In the genomic region with DNA sequence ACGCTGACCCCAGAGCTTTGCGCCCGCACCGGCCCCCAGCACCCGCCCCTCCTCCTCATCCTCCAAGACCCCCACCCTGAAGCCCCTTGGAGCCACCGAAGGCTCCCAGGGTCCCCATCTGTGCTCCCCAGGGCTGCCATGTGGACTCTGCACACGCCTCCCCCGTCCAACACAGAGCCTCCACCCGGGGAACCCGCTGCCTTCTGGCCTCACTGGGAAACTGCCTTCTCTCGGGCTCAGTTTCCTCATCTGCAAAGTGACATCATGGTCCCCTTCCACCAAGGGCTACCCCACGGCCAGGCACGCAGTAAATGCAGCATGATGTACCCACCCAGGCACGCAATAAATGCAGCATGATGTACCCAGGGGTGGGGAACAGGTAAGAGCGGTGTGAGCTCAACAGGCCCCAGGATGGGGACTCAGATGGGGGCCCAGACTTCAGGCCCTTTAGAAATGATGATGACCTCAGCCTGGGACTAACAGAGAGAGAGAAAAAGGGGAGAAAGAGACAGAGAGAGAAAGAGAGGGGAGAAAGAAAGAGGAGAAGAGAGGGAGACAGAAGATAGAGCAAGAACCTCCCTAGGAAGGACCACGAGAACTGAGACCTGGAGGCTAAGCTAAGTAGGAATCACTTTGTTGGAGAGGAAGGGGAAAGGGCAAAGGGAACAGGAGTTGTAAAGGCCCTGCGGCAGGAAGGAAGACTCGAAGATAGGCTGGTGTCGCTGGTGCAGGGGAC, we compare ENCODE assay signal across 10 cellular contexts. TPM values are rescaled to one million over a fixed set of nuclear protein-coding genes. Genes with fewer than 3 reads are reported as not detected.
A peak's percentile ranks its signal among the peaks of the same experiment; 100 is the strongest.
DNase-seq lines count a peak whose midpoint lies in the region; ATAC-seq and TF ChIP-seq lines count a peak whose summit lies in the region.
"Had no signal": no experiment of that assay in that cellular context is flagged by ENCODE, and none has a peak within 500 bp of the region (broad histone marks: within the 10 kb centered on the region; RNA-seq: fewer than 3 reads in every experiment).

No MANE protein-coding gene starts in this region.

- no peak overlapping the region for H3K4me3 Mint-ChIP-seq in activated T-cell treated with anti-CD3 and anti-CD28 coated beads, Interleukin-2, amount 50 U/mL, for 24 hours
- H3K4me3 Mint-ChIP-seq in activated T-cell treated with anti-CD3 and anti-CD28 coated beads, Interleukin-2, amount 50 U/mL, for 72 hours = no peak overlapping the region

- CTCF ChIA-PET in HEK293T (lab: Yijun Ruan, JAX) = no interaction called here

- H3K9me3 Mint-ChIP-seq in activated T-cell treated with anti-CD3 and anti-CD28 coated beads, Interleukin-2, amount 50 U/mL, for 24 hours = no peaks in the 10 kb centered on the region
- no peaks in the 10 kb centered on the region for H3K9me3 Mint-ChIP-seq in activated T-cell treated with anti-CD3 and anti-CD28 coated beads, Interleukin-2, amount 50 U/mL, for 72 hours

- 75 to 76% methylated on average over 15 to 19 of the region's 19 CpGs for WGBS in thyroid gland, 2 donors

- peak overlapping the region; percentile 85 to 87 for H3K27ac ChIP-seq in ascending aorta
- H3K27ac ChIP-seq in thyroid gland = peak overlapping the region in 2 of 3 donors; percentile 64 to 66

- ATAC-seq in activated T-cell treated with anti-CD3 and anti-CD28 coated beads, Interleukin-2, amount 50 U/mL, for 72 hours (replicated peaks in 1 of 2) = no peak
- ATAC-seq in mucosa of descending colon = peak; percentile 0

- H3K36me3 Mint-ChIP-seq in activated T-cell treated with anti-CD3 and anti-CD28 coated beads, Interleukin-2, amount 50 U/mL, for 24 hours (ENCODE audit: low read depth) = no peaks in the 10 kb centered on the region
- no peaks in the 10 kb centered on the region for H3K36me3 Mint-ChIP-seq in activated T-cell treated with anti-CD3 and anti-CD28 coated beads, Interleukin-2, amount 50 U/mL, for 72 hours (ENCODE audit: insufficient read depth in 2 of 2)

- H3K4me3 ChIP-seq in ascending aorta (peak overlapping the region in 1 of 2 donors; percentile 63), mucosa of descending colon (no peak overlapping the region), thyroid gland (replicated peaks in 1 of 3) (no peak overlapping the region)

- peak overlapping the region; percentile 8 for H3K27ac Mint-ChIP-seq in activated T-cell treated with anti-CD3 and anti-CD28 coated beads, Interleukin-2, amount 50 U/mL, for 24 hours
- H3K27ac Mint-ChIP-seq in activated T-cell treated with anti-CD3 and anti-CD28 coated beads, Interleukin-2, amount 50 U/mL, for 72 hours = no peak overlapping the region

- POLR2A ChIA-PET in HEK293T (lab: Yijun Ruan, JAX) = no interaction called here

- intact Hi-C loops in ascending aorta (cut with DNase I) = loop anchor here (2.0 to 10.0 kb wide), 3 partner anchors 69 to 587 kb away; a partner anchor contains a TSS
- intact Hi-C loops in mucosa of descending colon (cut with DNase I, micrococcal nuclease) = no loop called here
- intact Hi-C loops in thyroid gland (cut with DNase I) = no loop called here

- peaks cover 12% of the 10 kb centered on the region for H3K4me1 Mint-ChIP-seq in activated T-cell treated with anti-CD3 and anti-CD28 coated beads, Interleukin-2, amount 50 U/mL, for 24 hours (ENCODE audit: low read depth)
- peaks cover 15% of the 10 kb centered on the region for H3K4me1 Mint-ChIP-seq in activated T-cell treated with anti-CD3 and anti-CD28 coated beads, Interleukin-2, amount 50 U/mL, for 72 hours (ENCODE audit: low read depth)

- TF ChIP-seq CTCF in ascending aorta (IDR thresholded peaks at IDR 0.05) = no peak
- no peak for TF ChIP-seq CTCF in mucosa of descending colon (IDR thresholded peaks at IDR 0.05)
- no peak for TF ChIP-seq CTCF in thyroid gland (IDR thresholded peaks at IDR 0.05)

- H3K36me3 ChIP-seq in ascending aorta = no peaks in the 10 kb centered on the region
- H3K36me3 ChIP-seq in mucosa of descending colon (ENCODE audit: low read depth) = no peaks in the 10 kb centered on the region
- H3K36me3 ChIP-seq in thyroid gland = no peaks in the 10 kb centered on the region

- H3K27me3 ChIP-seq in ascending aorta = no peaks in the 10 kb centered on the region
- H3K27me3 ChIP-seq in thyroid gland = no peaks in the 10 kb centered on the region

- H3K4me1 ChIP-seq in ascending aorta = peaks cover 20 to 54% of the 10 kb centered on the region in 2 donors
- peaks cover 73% of the 10 kb centered on the region for H3K4me1 ChIP-seq in mucosa of descending colon (ENCODE audit: low read depth)
- peaks cover 19 to 45% of the 10 kb centered on the region in 2 donors for H3K4me1 ChIP-seq in thyroid gland

- no peak for TF ChIP-seq POLR2A in thyroid gland (IDR thresholded peaks at IDR 0.05)

- H3K27me3 Mint-ChIP-seq in activated T-cell treated with anti-CD3 and anti-CD28 coated beads, Interleukin-2, amount 50 U/mL, for 24 hours = no peaks in the 10 kb centered on the region
- H3K27me3 Mint-ChIP-seq in activated T-cell treated with anti-CD3 and anti-CD28 coated beads, Interleukin-2, amount 50 U/mL, for 72 hours (ENCODE audit: low read depth) = no peaks in the 10 kb centered on the region

- H3K9me3 ChIP-seq in ascending aorta (no peaks in the 10 kb centered on the region), mucosa of descending colon (no peaks in the 10 kb centered on the region), thyroid gland (no peaks in the 10 kb centered on the region)

- no peak for DNase-seq in activated T-cell treated with anti-CD3 and anti-CD28 coated beads, Interleukin-2, amount 50 U/mL, for 24 hours
- no peak for DNase-seq in activated T-cell treated with anti-CD3 and anti-CD28 coated beads, Interleukin-2, amount 50 U/mL, for 72 hours
- DNase-seq in ascending aorta (ENCODE audit: low spot score in 2 of 2) (no peak), mucosa of descending colon (no peak), thyroid gland (no peak), DMS79 treated with DMSO at 0.1 percent for 48 hours (lab: John Stamatoyannopoulos, UW) (no peak), MV-4-11 (lab: John Stamatoyannopoulos, UW) (no peak), HEK293T (ENCODE audit: extremely low spot score) (no peak)
- DNase-seq: activated CD8-positive, alpha-beta memory T cell treated with anti-CD3 and anti-CD28 coated beads, Interleukin-2, amount 50 U/mL, for 48 hours; stimulated activated CD4-positive, alpha-beta T cell treated with anti-CD3 and anti-CD28 coated beads, Interleukin-4, amount 100 ng/mL, for 24 hours had no signal

TF ChIP-seq in HEK293T, 16 proteins besides CTCF, POLR2A, EP300 and RAD21:
- TF ChIP-seq SUZ12 (IDR thresholded peaks at IDR 0.05) = no peak
- no peak for TF ChIP-seq FOXK2 (IDR thresholded peaks at IDR 0.05)
- TF ChIP-seq FOXA1 (IDR thresholded peaks at IDR 0.05) = no peak
- TF ChIP-seq LEF1 (IDR thresholded peaks at IDR 0.05; ENCODE audit: borderline replicate concordance) = no peak
- TF ChIP-seq ARNT (IDR thresholded peaks at IDR 0.05) = no peak
- no peak for TF ChIP-seq FOXM1 (IDR thresholded peaks at IDR 0.05; ENCODE audit: borderline replicate concordance)
TF ChIP-seq in HEK293T: peak in this region for 0.

RNA-seq across cellular contexts. Expression of a gene that starts 2.5 kb away (rescaled TPM):
- 1 to 10 TPM; 3.5 to 3.7 TPM for total RNA-seq in activated T-cell treated with anti-CD3 and anti-CD28 coated beads, Interleukin-2, amount 50 U/mL, for 72 hours
- 76.5 TPM for total RNA-seq in ascending aorta
- total RNA-seq in mucosa of descending colon = 10 to 100 TPM; 59.9 to 96.2 (median 94.5) TPM
- 10 to 100 TPM; 10.0 to 16.6 (median 14.3) TPM for total RNA-seq in thyroid gland

RNA-seq across cellular contexts. Expression of a gene that starts 42.4 kb away (rescaled TPM):
- 10 to 100 TPM; 57.0 to 63.9 TPM for total RNA-seq in activated T-cell treated with anti-CD3 and anti-CD28 coated beads, Interleukin-2, amount 50 U/mL, for 72 hours
- total RNA-seq in ascending aorta (80.7 TPM), mucosa of descending colon (10 to 100 TPM; 79.6 to 94.3 (median 88.0) TPM), thyroid gland (10 to 100 TPM; 34.5 to 72.3 (median 65.5) TPM)
